ENCODE assay signal across 9 cellular contexts in the genomic region with DNA sequence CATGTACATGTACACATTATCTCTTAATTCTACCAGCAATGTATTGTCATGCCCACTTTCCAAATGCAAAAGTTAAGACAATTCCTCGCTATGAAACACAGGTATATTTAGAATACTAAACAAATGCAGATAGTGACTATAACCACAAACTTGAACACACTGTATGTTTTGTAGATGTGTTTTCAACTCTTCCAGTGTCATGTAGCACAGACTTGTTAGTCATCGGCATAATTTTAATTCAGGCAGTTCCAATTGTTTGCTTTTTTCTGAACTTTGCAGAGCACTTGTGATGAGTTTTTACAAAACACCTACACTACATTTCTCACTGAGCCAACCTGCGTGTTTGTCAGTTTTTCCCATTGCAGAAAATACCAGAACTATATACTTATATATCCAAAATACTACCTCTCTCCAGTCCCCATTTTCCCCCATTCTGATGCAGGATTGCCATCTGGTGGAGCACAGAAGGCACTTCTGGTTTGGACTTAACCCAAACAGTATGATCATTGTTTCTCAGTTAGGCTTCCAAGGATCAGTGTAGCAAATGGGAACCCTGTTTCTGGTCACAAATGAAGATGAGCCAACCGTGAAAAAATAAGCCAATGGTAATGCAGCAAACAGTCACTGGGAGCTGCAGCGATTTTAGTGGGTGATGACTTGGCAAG.
DNase-seq lines count a peak whose midpoint lies in the region; ATAC-seq and TF ChIP-seq lines count a peak whose summit lies in the region.
"Had no signal": no experiment of that assay in that cellular context is flagged by ENCODE, and none has a peak within 500 bp of the region (broad histone marks: within the 10 kb centered on the region; RNA-seq: fewer than 3 reads in every experiment).

No MANE protein-coding gene starts in this region.

- no TSS peak for BruUV-seq in PC-3 (replicated peaks; lab: Mats Ljungman, UMichigan)

- POLR2A ChIA-PET in PC-3 (lab: Charles Lee; ENCODE audit: unreplicated experiment) = no interaction called here

- H3K9ac ChIP-seq in PC-3 (ENCODE audit: low read length) = no peak overlapping the region

- H3F3A ChIP-seq in PC-3 (ENCODE audit: low read length, unreplicated experiment) = no peaks in the 10 kb centered on the region

- no peak overlapping the region for H3K27ac Mint-ChIP-seq in endothelial cell (ENCODE audit: unreplicated experiment)
- H3K27ac Mint-ChIP-seq: IgD-negative memory B cell had no signal

- H3K27ac ChIP-seq in PC-3 (ENCODE audit: low read length) = no peak overlapping the region

- H4K20me1 ChIP-seq in PC-3 (ENCODE audit: low read length) = no peaks in the 10 kb centered on the region

- DNase-seq in EL = peak; percentile 3
- peak; percentile 54 for DNase-seq in HT1080 (ENCODE audit: low read depth)
- DNase-seq in PC-3 = peak; percentile 50
- DNase-seq in endothelial cell (ENCODE audit: low spot score) = peak; percentile 41
- peak; percentile 33 for DNase-seq in myocyte (ENCODE audit: low read depth)
- no peak for DNase-seq in germinal center (ENCODE audit: low spot score)

- no peaks in the 10 kb centered on the region for H3K9me3 ChIP-seq in PC-3 (ENCODE audit: low read length)

- CTCF ChIA-PET in PC-3 (lab: Charles Lee) = no interaction called here

- no peaks in the 10 kb centered on the region for H3K9me3 Mint-ChIP-seq in endothelial cell (ENCODE audit: unreplicated experiment)

- no peaks in the 10 kb centered on the region for H3K4me1 Mint-ChIP-seq in endothelial cell (ENCODE audit: unreplicated experiment)
- H3K4me1 Mint-ChIP-seq: IgD-negative memory B cell had no signal

- no peak overlapping the region for H3K4me3 Mint-ChIP-seq in endothelial cell (ENCODE audit: unreplicated experiment)
- H3K4me3 Mint-ChIP-seq: IgD-negative memory B cell had no signal

- H3K27me3 ChIP-seq in PC-3 (ENCODE audit: low read length) = no peaks in the 10 kb centered on the region

- no peak overlapping the region for H3K4me2 ChIP-seq in PC-3 (ENCODE audit: low read length)

- TF ChIP-seq CTCF in PC-3 (conservative IDR thresholded peaks at IDR 0.05; ENCODE audit: low read depth, low read length) = peak; percentile 68
- TF ChIP-seq CTCF in endothelial cell (IDR thresholded peaks at IDR 0.05; ENCODE audit: unreplicated experiment) = peak; percentile 41

- 0 out of 2 replicates have a peak overlapping the region, but pooled peaks have one; percentile 16 for H2AFZ ChIP-seq in PC-3 (ENCODE audit: low read length)

- H3K9me2 ChIP-seq in PC-3 (replicated peaks; ENCODE audit: low read length) = no peaks in the 10 kb centered on the region

- H3K4me1 ChIP-seq in PC-3 (ENCODE audit: insufficient read depth, low read length) = no peaks in the 10 kb centered on the region

- H3K4me3 ChIP-seq in PC-3 (ENCODE audit: low read length) = no peak overlapping the region

- intact Hi-C loops in PC-3 (cut with micrococcal nuclease) = loop anchor here (1.0 to 5.0 kb wide), 3 partner anchors 140 to 434 kb away; no protein-coding TSS in a partner anchor

- peak; percentile 62 for ATAC-seq in PC-3
- ATAC-seq in HG03342 (IDR thresholded peaks at IDR 0.05; ENCODE audit: unreplicated experiment) = no peak
- no peak for ATAC-seq in GM18502 (IDR thresholded peaks at IDR 0.05; ENCODE audit: poor library complexity, unreplicated experiment)

- peaks cover 1% of the 10 kb centered on the region for H3K27me3 Mint-ChIP-seq in endothelial cell (ENCODE audit: unreplicated experiment)
- H3K27me3 Mint-ChIP-seq: IgD-negative memory B cell had no signal

- H3K36me3 ChIP-seq in PC-3 (ENCODE audit: low read depth, low read length) = no peaks in the 10 kb centered on the region

- H3K36me3 Mint-ChIP-seq in endothelial cell (ENCODE audit: low read depth, unreplicated experiment) = no peaks in the 10 kb centered on the region
- H3K36me3 Mint-ChIP-seq: IgD-negative memory B cell had no signal

- no peaks in the 10 kb centered on the region for H3K79me2 ChIP-seq in PC-3 (ENCODE audit: low read length)
